ENCODE assay signal across 26 cellular contexts in genomic region chr1:3019516-3020051, GRCh38. TPM values are rescaled to one million over a fixed set of nuclear protein-coding genes. Genes with fewer than 3 reads are reported as not detected.
"Had no signal": no experiment of that assay in that cellular context is flagged by ENCODE, and none has a peak within 500 bp of the region (broad histone marks: within the 10 kb centered on the region; RNA-seq: fewer than 3 reads in every experiment).

No MANE protein-coding gene starts in this region.

- H3K27ac ChIP-seq: esophagus muscularis mucosa, gastroesophageal sphincter, heart right ventricle, right lobe of liver, stomach, VCaP had no signal

- H3K27me3 ChIP-seq: right lobe of liver had no signal

- H3K4me1 ChIP-seq: esophagus muscularis mucosa, gastroesophageal sphincter, heart right ventricle, right lobe of liver, stomach had no signal

- H3K36me3 ChIP-seq: esophagus muscularis mucosa, gastroesophageal sphincter, heart right ventricle, right lobe of liver, stomach had no signal

- ATAC-seq: activated naive CD8-positive, alpha-beta T cell treated with anti-CD3 and anti-CD28 coated beads, Interleukin-2, amount 50 U/mL, for 24 hours; gastroesophageal sphincter; stimulated activated effector memory CD8-positive, alpha-beta T cell treated with anti-CD3 and anti-CD28 coated beads, Interleukin-12 subunit alpha, Interleukin-12 subunit beta, amount 100 ng/mL, for 72 hours had no signal

- H3K4me3 ChIP-seq: esophagus muscularis mucosa, gastroesophageal sphincter, heart right ventricle, lung, right lobe of liver, smooth muscle cell, stomach had no signal

- H3K9me3 ChIP-seq: esophagus muscularis mucosa, gastroesophageal sphincter, heart right ventricle, right lobe of liver, stomach had no signal

- DNase-seq: activated CD4-positive, alpha-beta T cell treated with anti-CD3 and anti-CD28 coated beads, Interleukin-2, amount 50 U/mL, for 1 hour; activated CD4-positive, CD25-positive, alpha-beta regulatory T cell treated with anti-CD3 and anti-CD28 coated beads, Interleukin-2, amount 50 U/mL, for 72 hours; activated naive CD4-positive, alpha-beta T cell treated with Interleukin-2 at 50 U/mL for 16 hours; activated naive CD8-positive, alpha-beta T cell treated with anti-CD3 and anti-CD28 coated beads, Interleukin-2, amount 50 U/mL, for 24 hours; anterior cingulate cortex; effector memory CD4-positive, alpha-beta T cell; immature natural killer cell; kidney glomerular epithelial cell; midbrain; stimulated activated CD4-positive, alpha-beta T cell treated with anti-CD3 and anti-CD28 coated beads, Interleukin-4, amount 100 ng/mL, for 24 hours; stomach; T-helper 2 cell had no signal

RNA-seq across cellular contexts. Expression of gene ACTRT2, which starts 1.7 kb away (rescaled TPM):
- total RNA-seq: endothelial cell of umbilical vein, esophagus muscularis mucosa, gastroesophageal sphincter, heart right ventricle, lung, osteocyte, pulmonary artery endothelial cell, right lobe of liver, SK-MEL-5, smooth muscle cell, stomach, temporal lobe had no signal
- polyA plus RNA-seq: endothelial cell of umbilical vein, heart right ventricle, immature natural killer cell, lung, neural cell, smooth muscle cell, stomach had no signal

RNA-seq across cellular contexts. Expression of gene PRDM16, which starts 49.4 kb away (rescaled TPM):
- total RNA-seq: endothelial cell of umbilical vein had no signal
- polyA plus RNA-seq: endothelial cell of umbilical vein had no signal
